ENCODE assay signal across 19 cellular contexts in the genomic region with DNA sequence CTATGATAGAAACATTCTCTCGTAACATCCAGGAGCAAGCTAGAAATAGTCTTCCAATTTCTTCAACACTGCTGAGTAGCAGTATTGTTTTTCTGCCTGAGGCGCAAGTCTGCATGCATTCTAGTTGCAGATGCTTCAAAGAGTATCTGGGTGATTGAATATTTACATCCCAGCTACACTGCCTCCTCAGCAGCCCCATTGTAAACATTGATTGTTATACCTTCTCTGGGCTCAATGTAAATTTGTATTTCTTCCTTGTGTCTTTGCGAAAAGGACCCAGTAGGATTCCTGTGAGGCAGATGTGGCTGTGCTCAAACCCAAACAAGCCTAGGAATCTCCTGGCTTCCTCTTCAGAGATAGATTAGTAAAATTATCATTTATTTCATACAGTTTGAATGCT.
DNase-seq lines count a peak whose midpoint lies in the region; ATAC-seq and TF ChIP-seq lines count a peak whose summit lies in the region.
"Had no signal": no experiment of that assay in that cellular context is flagged by ENCODE, and none has a peak within 500 bp of the region (broad histone marks: within the 10 kb centered on the region; RNA-seq: fewer than 3 reads in every experiment).

No MANE protein-coding gene starts in this region.

- H4K20me1 ChIP-seq in GM23338 (replicated peaks; ENCODE audit: insufficient read depth) (no peaks in the 10 kb centered on the region), OCI-LY1 (ENCODE audit: insufficient read depth, low read length) (no peaks in the 10 kb centered on the region), neural progenitor cell (ENCODE audit: low read depth) (no peaks in the 10 kb centered on the region)

- H3K4me2 ChIP-seq in GM23338, result peak overlapping the region; percentile 53
- H3K4me2 ChIP-seq in OCI-LY1 (ENCODE audit: low read length), result no peak overlapping the region
- peak overlapping the region; percentile 40 for H3K4me2 ChIP-seq in neural progenitor cell
- H3K4me2 ChIP-seq: A549 had no signal

- ATAC-seq in GM23338 (peak; percentile 86), HG03354 (IDR thresholded peaks at IDR 0.05; ENCODE audit: poor library complexity, severe bottlenecking, unreplicated experiment) (no peak)
- ATAC-seq: A549, PC-3 had no signal

- peaks cover 16% of the 10 kb centered on the region for H3K36me3 Mint-ChIP-seq in GM23338 (ENCODE audit: low read depth)
- no peaks in the 10 kb centered on the region for H3K36me3 Mint-ChIP-seq in neural progenitor cell
- H3K36me3 Mint-ChIP-seq: CD4-positive, alpha-beta memory T cell had no signal

- TF ChIP-seq CTCF in GM23338 (conservative IDR thresholded peaks at IDR 0.05; ENCODE audit: low read depth in 2 of 2) (no peak), OCI-LY1 (IDR thresholded peaks at IDR 0.05; ENCODE audit: low read length) (no peak), neural progenitor cell (IDR thresholded peaks at IDR 0.05) (no peak)

- peaks cover 1% of the 10 kb centered on the region for H3K27me3 Mint-ChIP-seq in GM23338 (ENCODE audit: insufficient read depth, low read depth, poor library complexity)
- no peaks in the 10 kb centered on the region for H3K27me3 Mint-ChIP-seq in neural progenitor cell (ENCODE audit: insufficient read depth, low read depth)
- H3K27me3 Mint-ChIP-seq: B cell; CD4-positive, alpha-beta memory T cell; IgD-negative memory B cell had no signal

- H3K9ac ChIP-seq in OCI-LY1 (ENCODE audit: low read length), result no peak overlapping the region
- H3K9ac ChIP-seq in neural progenitor cell, result no peak overlapping the region

- H3K9me2 ChIP-seq in GM23338 (ENCODE audit: insufficient read depth), result peaks cover 5% of the 10 kb centered on the region; the same call in 1 of the 2 replicates
- no peaks in the 10 kb centered on the region for H3K9me2 ChIP-seq in OCI-LY1 (ENCODE audit: low read depth, low read length)

- H2AFZ ChIP-seq in GM23338, result no peak overlapping the region
- no peak overlapping the region for H2AFZ ChIP-seq in OCI-LY1 (ENCODE audit: low read length)
- peak overlapping the region; percentile 91 for H2AFZ ChIP-seq in neural progenitor cell (replicated peaks)

- H3K36me3 ChIP-seq in GM23338 (ENCODE audit: insufficient read depth), result no peaks in the 10 kb centered on the region
- H3K36me3 ChIP-seq in OCI-LY1 (ENCODE audit: insufficient read depth, low read length), result no peaks in the 10 kb centered on the region
- H3K36me3 ChIP-seq in iPS DF 6.9 (ENCODE audit: control insufficient read depth, insufficient read depth, low read length), result no peaks in the 10 kb centered on the region
- H3K36me3 ChIP-seq in neural progenitor cell, result no peaks in the 10 kb centered on the region

- H3K4me1 ChIP-seq in GM23338 (ENCODE audit: insufficient read depth) (peaks cover 51% of the 10 kb centered on the region), OCI-LY1 (ENCODE audit: insufficient read depth, low read length, severe bottlenecking) (peaks cover 26% of the 10 kb centered on the region), iPS DF 6.9 (ENCODE audit: control insufficient read depth, insufficient read depth, low read length) (peaks cover 8% of the 10 kb centered on the region; the same call in 1 of the 2 replicates), neural progenitor cell (peaks cover 28% of the 10 kb centered on the region)
- H3K4me1 ChIP-seq: A549, Caco-2 had no signal

- H3K4me3 ChIP-seq in GM23338 (peak overlapping the region; percentile 31), OCI-LY1 (ENCODE audit: low read depth, low read length, poor library complexity, severe bottlenecking) (no peak overlapping the region), iPS DF 6.9 (ENCODE audit: low read length) (no peak overlapping the region), neural progenitor cell (no peak overlapping the region)
- H3K4me3 ChIP-seq: A549 had no signal

- no peaks in the 10 kb centered on the region for H3K9me3 ChIP-seq in OCI-LY1 (ENCODE audit: low read length)
- H3K9me3 ChIP-seq in iPS DF 6.9 (ENCODE audit: control insufficient read depth, insufficient read depth, low read length), result no peaks in the 10 kb centered on the region
- H3K9me3 ChIP-seq in neural progenitor cell (ENCODE audit: low read depth), result no peaks in the 10 kb centered on the region
- H3K9me3 ChIP-seq: A549, Caco-2 had no signal

- peak overlapping the region; percentile 96 for H3K27ac ChIP-seq in GM23338 (ENCODE audit: low read depth)
- peak overlapping the region; percentile 64 for H3K27ac ChIP-seq in OCI-LY1 (ENCODE audit: low read depth, low read length, poor library complexity, severe bottlenecking)
- peak overlapping the region; percentile 91 for H3K27ac ChIP-seq in iPS DF 6.9 (ENCODE audit: low read length)
- H3K27ac ChIP-seq in neural progenitor cell, result no peak overlapping the region
- H3K27ac ChIP-seq: A549, HL-60 had no signal

- H3K27ac Mint-ChIP-seq in GM23338, result peak overlapping the region; percentile 91
- H3K27ac Mint-ChIP-seq in neural progenitor cell, result no peak overlapping the region
- H3K27ac Mint-ChIP-seq: B cell; CD4-positive, alpha-beta memory T cell; IgD-negative memory B cell; T-helper 1 cell treated with Interleukin-12 subunit alpha and Interleukin-12 subunit beta and Interleukin-4 antibody, amounts not matched to agents 30 μg/mL and 1 μg/mL, for 36 hours had no signal

- whole genome bisulfite sequencing in iPS DF 6.9 (ENCODE audit: insufficient coverage, insufficient read length), result no CpG with 5 or more reads among the region's 3 CpGs

- H3K4me3 Mint-ChIP-seq in GM23338 (peak overlapping the region; percentile 38), neural progenitor cell (no peak overlapping the region)
- H3K4me3 Mint-ChIP-seq: B cell; CD4-positive, alpha-beta memory T cell; IgD-negative memory B cell; T-helper 1 cell treated with Interleukin-12 subunit alpha and Interleukin-12 subunit beta and Interleukin-4 antibody, amounts not matched to agents 30 μg/mL and 1 μg/mL, for 36 hours had no signal

- H3K4me1 Mint-ChIP-seq in GM23338, result peaks cover 65% of the 10 kb centered on the region
- H3K4me1 Mint-ChIP-seq in neural progenitor cell, result peaks cover 17% of the 10 kb centered on the region
- H3K4me1 Mint-ChIP-seq: B cell; CD4-positive, alpha-beta memory T cell; IgD-negative memory B cell had no signal

- H3F3A ChIP-seq in GM23338 (replicated peaks; ENCODE audit: low read depth), result no peaks in the 10 kb centered on the region
- no peaks in the 10 kb centered on the region for H3F3A ChIP-seq in OCI-LY1 (ENCODE audit: insufficient read depth, low read length)
- H3F3A ChIP-seq in neural progenitor cell (ENCODE audit: low read depth), result peaks cover 7% of the 10 kb centered on the region

- H3K27me3 ChIP-seq in GM23338 (ENCODE audit: insufficient read depth) (no peaks in the 10 kb centered on the region), OCI-LY1 (ENCODE audit: insufficient read depth, low read length) (no peaks in the 10 kb centered on the region), iPS DF 6.9 (ENCODE audit: control insufficient read depth, insufficient read depth, low read length) (no peaks in the 10 kb centered on the region), neural progenitor cell (no peaks in the 10 kb centered on the region)

- H3K79me2 ChIP-seq in GM23338 (replicated peaks; ENCODE audit: insufficient read depth) (no peaks in the 10 kb centered on the region), OCI-LY1 (ENCODE audit: insufficient read depth, low read length) (no peaks in the 10 kb centered on the region), neural progenitor cell (ENCODE audit: low read depth) (no peaks in the 10 kb centered on the region)

- H3K9me3 Mint-ChIP-seq in GM23338 (no peaks in the 10 kb centered on the region), neural progenitor cell (no peaks in the 10 kb centered on the region)
- H3K9me3 Mint-ChIP-seq: T-helper 1 cell treated with Interleukin-12 subunit alpha and Interleukin-12 subunit beta and Interleukin-4 antibody, amounts not matched to agents 30 μg/mL and 1 μg/mL, for 36 hours had no signal

- DNase-seq in GM23338 (ENCODE audit: low spot score) (peak; percentile 69), iPS DF 6.9 (ENCODE audit: low read depth, low spot score) (no peak), neural progenitor cell (ENCODE audit: low spot score) (no peak), Kasumi-1 (lab: John Stamatoyannopoulos, UW) (no peak), NCI-H146 treated with DMSO at 0.1 percent for 48 hours (lab: John Stamatoyannopoulos, UW; ENCODE audit: unreplicated experiment) (no peak)
- DNase-seq: Caco-2; CD4-positive, alpha-beta memory T cell; NCI-H187; NCI-H446; NCI-H526; PC-3; Right ventricle myocardium superior had no signal

TF ChIP-seq in GM23338, 12 proteins besides CTCF, POLR2A, EP300 and RAD21 (continues in another document):
- TF ChIP-seq STAT1 (IDR thresholded peaks at IDR 0.05; ENCODE audit: unreplicated experiment), result no peak
